ENCODE assay signal across 18 cellular contexts in the genomic region with DNA sequence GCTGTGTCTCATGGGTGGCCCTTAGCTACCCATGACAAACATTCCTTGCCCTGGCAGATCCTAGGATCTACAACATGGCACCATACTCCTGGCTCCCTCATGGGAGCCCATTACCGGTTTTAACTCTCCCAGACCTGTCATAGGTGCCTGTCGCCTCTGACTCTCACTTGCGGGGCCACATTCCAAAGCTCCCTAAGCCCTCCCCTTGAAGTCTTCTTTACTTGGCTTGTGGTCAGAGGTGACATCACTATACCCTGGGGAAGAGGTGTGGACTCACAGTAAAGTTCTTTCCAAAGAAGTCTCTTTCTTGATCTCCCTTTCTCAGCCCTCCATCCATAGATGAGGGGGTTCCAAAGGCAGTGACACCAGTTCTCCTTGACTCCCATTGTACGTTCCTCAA. TPM values are rescaled to one million over a fixed set of nuclear protein-coding genes. Genes with fewer than 3 reads are reported as not detected.
DNase-seq lines count a peak whose midpoint lies in the region; ATAC-seq and TF ChIP-seq lines count a peak whose summit lies in the region.
"Had no signal": no experiment of that assay in that cellular context is flagged by ENCODE, and none has a peak within 500 bp of the region (broad histone marks: within the 10 kb centered on the region; RNA-seq: fewer than 3 reads in every experiment).

No MANE protein-coding gene starts in this region.

- DNase-seq in cardiac septum (ENCODE audit: low spot score) (peak; percentile 39), left ventricle myocardium superior (no peak), RWPE1 (ENCODE audit: low spot score) (peak; percentile 31), fibroblast of the aortic adventitia (ENCODE audit: low read depth) (peak; percentile 55), upper lobe of right lung (no peak), H7 (no peak)
- DNase-seq in activated CD4-positive, alpha-beta T cell treated with anti-CD3 and anti-CD28 coated beads for 48 hours, result no peak
- DNase-seq: cerebellar nuclear complex, Karpas-422, NCI-H1694, NCI-H774, pancreas, SK-N-SH had no signal

- CTCF ChIA-PET in RWPE1 (lab: Yijun Ruan, JAX), result interaction anchor here (1.3 to 2.6 kb wide), 3 partner anchors 14 to 48 kb away, joined by 3 to 8 read pairs (median 4); partner anchors contain the start of gene IGSF9

- H3K9me3 ChIP-seq in upper lobe of right lung, result no peaks in the 10 kb centered on the region
- H3K9me3 ChIP-seq: pancreas, SK-N-SH, thoracic aorta had no signal

- POLR2A ChIA-PET in RWPE1 (lab: Yijun Ruan, JAX; ENCODE audit: low non-redundant PET), result interaction anchor here (1.0 kb wide), 1 partner anchor 13 kb away, joined by 3 read pairs; no protein-coding TSS in a partner anchor

- intact Hi-C loops in cardiac septum (cut with DNase I) (no loop called here), left ventricle myocardium superior (cut with micrococcal nuclease) (no loop called here), upper lobe of right lung (cut with DNase I) (no loop called here)

- TF ChIP-seq CTCF in RWPE1 (conservative IDR thresholded peaks at IDR 0.05; ENCODE audit: low read depth) (no peak), fibroblast of the aortic adventitia (IDR thresholded peaks at IDR 0.05; ENCODE audit: insufficient read depth, low read length) (no peak), upper lobe of right lung (IDR thresholded peaks at IDR 0.05) (no peak)

- H3K27me3 ChIP-seq in upper lobe of right lung (no peaks in the 10 kb centered on the region), H7 (ENCODE audit: control insufficient read depth, insufficient read depth, low read length) (no peaks in the 10 kb centered on the region; the same call in 1 of the 2 replicates)
- H3K27me3 ChIP-seq: pancreas had no signal

- H3K36me3 ChIP-seq in upper lobe of right lung (no peaks in the 10 kb centered on the region), H7 (replicated peaks; ENCODE audit: control insufficient read depth, insufficient read depth, low read length) (no peaks in the 10 kb centered on the region)
- H3K36me3 ChIP-seq: pancreas, thoracic aorta had no signal

- peak overlapping the region; percentile 55 for H3K27ac ChIP-seq in RWPE1
- no peak overlapping the region for H3K27ac ChIP-seq in upper lobe of right lung
- H3K27ac ChIP-seq: pancreas, thoracic aorta had no signal

- H3K4me3 ChIP-seq in fibroblast of the aortic adventitia (ENCODE audit: low read depth, low read length) (no peak overlapping the region), upper lobe of right lung (no peak overlapping the region), H7 (ENCODE audit: insufficient read depth, low read depth, low read length) (no peak overlapping the region)
- H3K4me3 ChIP-seq: pancreas, smooth muscle cell, thoracic aorta had no signal

- no peak for ATAC-seq in left ventricle myocardium superior
- peak; percentile 68 for ATAC-seq in upper lobe of right lung
- no peak for ATAC-seq in HG03457 (IDR thresholded peaks at IDR 0.05; ENCODE audit: unreplicated experiment)

- H3K4me1 ChIP-seq in upper lobe of right lung, result no peaks in the 10 kb centered on the region

RNA-seq across cellular contexts. Expression of gene SLAMF9, which starts 5.4 kb away (rescaled TPM):
- total RNA-seq in cardiac septum (not detected), left ventricle myocardium superior (not detected), fibroblast of the aortic adventitia (ENCODE audit: low replicate concordance) (not detected in 2 replicates), upper lobe of right lung (not detected)
- not detected in 2 replicates for total RNA-seq in H7 (2014; rRNA removed; shearing (Covaris generic))
- total RNA-seq: activated naive CD4-positive, alpha-beta T cell treated with anti-CD3 and anti-CD28 coated beads, Interleukin-2, amount 50 U/mL, for 72 hours; endothelial cell of umbilical vein; pancreas; thoracic aorta had no signal

RNA-seq across cellular contexts. Expression of gene IGSF9, which starts 14.0 kb away (rescaled TPM):
- total RNA-seq in cardiac septum (not detected), left ventricle myocardium superior (0.79 TPM), fibroblast of the aortic adventitia (ENCODE audit: low replicate concordance) (2.0 TPM in 1 of 2 replicates, not detected in the other), upper lobe of right lung (2.2 TPM)
- 4.4 and 6.1 TPM in 2 replicates for total RNA-seq in H7 (2014; rRNA removed; shearing (Covaris generic))
- total RNA-seq: activated naive CD4-positive, alpha-beta T cell treated with anti-CD3 and anti-CD28 coated beads, Interleukin-2, amount 50 U/mL, for 72 hours had no signal

RNA-seq across cellular contexts. Expression of gene TAGLN2, which starts 34.1 kb away (rescaled TPM):
- 103 TPM for total RNA-seq in cardiac septum
- 104 TPM for total RNA-seq in left ventricle myocardium superior
- 62.4 and 228 TPM in 2 replicates for total RNA-seq in fibroblast of the aortic adventitia (ENCODE audit: low replicate concordance)
- 435 TPM for total RNA-seq in upper lobe of right lung
- total RNA-seq in H7 (2014; rRNA removed; shearing (Covaris generic)), result 242 and 387 TPM in 2 replicates

RNA-seq across cellular contexts. Expression of gene CFAP45, which starts 59.5 kb away (rescaled TPM):
- total RNA-seq in cardiac septum (0.32 TPM), left ventricle myocardium superior (1.7 TPM), fibroblast of the aortic adventitia (ENCODE audit: low replicate concordance) (0.27 and 1.4 TPM in 2 replicates), upper lobe of right lung (1.9 TPM)
- total RNA-seq in H7 (2014; rRNA removed; shearing (Covaris generic)), result 0.17 and 1.6 TPM in 2 replicates

Comparison
In these comparisons a context has a peak if more than half of its experiments do, and no peak if none do; other contexts are left out.
1. DNase-seq: peak in cardiac septum (single experiment), RWPE1 (single experiment) and fibroblast of the aortic adventitia (single experiment); none in left ventricle myocardium superior (single experiment), upper lobe of right lung (single experiment), activated CD4-positive, alpha-beta T cell treated with anti-CD3 and anti-CD28 coated beads for 48 hours (single experiment) and H7 (single experiment).